ENCODE assay signal across 1 cellular context in genomic region chr7:105261689-105262088, GRCh38.
TF ChIP-seq lines count a peak whose summit lies in the region.

No MANE protein-coding gene starts in this region.

TF ChIP-seq in H1, 55 proteins besides CTCF, POLR2A, EP300 and RAD21:
- TF ChIP-seq RNF2 (IDR thresholded peaks at IDR 0.05; ENCODE audit: borderline replicate concordance, low read depth, low read length, missing control alignments, poor library complexity, severe bottlenecking) (no peak), JUN (IDR thresholded peaks at IDR 0.05; ENCODE audit: low read depth, low read length) (no peak), BRCA1 (IDR thresholded peaks at IDR 0.05; ENCODE audit: low read depth, low read length) (no peak)
